Comparison of ENCODE assay signal across 4 cellular contexts in the genomic region with DNA sequence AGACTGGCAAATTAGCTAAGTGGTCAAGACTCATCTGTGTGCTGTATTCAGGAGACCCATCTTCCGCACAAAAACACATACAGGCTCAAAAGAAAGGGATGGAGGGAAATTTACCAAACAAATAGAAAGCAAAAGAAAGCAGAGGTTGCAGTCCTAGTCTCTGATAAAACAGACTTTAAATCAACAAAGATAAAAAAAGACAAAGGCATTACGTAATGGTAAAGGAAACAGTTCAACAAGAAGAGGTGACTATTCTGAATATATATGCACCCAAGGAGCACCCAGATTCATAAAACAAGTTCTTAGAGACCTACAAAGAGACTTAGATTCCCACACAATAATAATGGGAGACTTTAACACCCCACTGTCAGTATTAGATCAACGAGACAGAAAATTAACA. TPM values are rescaled to one million over a fixed set of nuclear protein-coding genes. Genes with fewer than 3 reads are reported as not detected.
"Had no signal": no experiment of that assay in that cellular context is flagged by ENCODE, and none has a peak within 500 bp of the region (broad histone marks: within the 10 kb centered on the region; RNA-seq: fewer than 3 reads in every experiment).

No MANE protein-coding gene starts in this region.

RNA-seq across cellular contexts. Expression of gene STK31, which starts 48.8 kb away (rescaled TPM):
- total RNA-seq: fibroblast of villous mesenchyme, glomerular endothelial cell had no signal
- polyA plus RNA-seq: endothelial cell of umbilical vein, fibroblast of lung had no signal
